29 cellular contexts compared by ENCODE assay signal in genomic region chr11:44158384-44158783, GRCh38.
"Had no signal": no experiment of that assay in that cellular context is flagged by ENCODE, and none has a peak within 500 bp of the region (broad histone marks: within the 10 kb centered on the region; RNA-seq: fewer than 3 reads in every experiment).

No MANE protein-coding gene starts in this region.

- H3K27me3 Mint-ChIP-seq: dendritic cell treated with granulocyte-macrophage colony-stimulating factor and Interleukin-4, amounts not matched to agents 40 ng/mL and 50 ng/mL, for 4 days; naive B cell; natural killer cell treated with Interleukin-12 subunit alpha and Interleukin-12 subunit beta and Interleukin-15 and Interleukin-18, amount 100 ng/mL, for 72 hours had no signal

- ATAC-seq: foreskin keratinocyte; left lung; mucosa of descending colon; sciatic nerve; stimulated activated effector memory CD8-positive, alpha-beta T cell treated with anti-CD3 and anti-CD28 coated beads, Interleukin-12 subunit alpha, Interleukin-12 subunit beta, amount 100 ng/mL, for 72 hours had no signal

- H3K4me3 ChIP-seq: colonic mucosa, esophagus muscularis mucosa, left lung, mucosa of descending colon, prostate gland, right atrium auricular region, stomach, thyroid gland, vagina had no signal

- FAIRE-seq: endothelial cell of umbilical vein, keratinocyte had no signal

- H3K9me3 Mint-ChIP-seq: endodermal cell; natural killer cell treated with Interleukin-12 subunit alpha and Interleukin-12 subunit beta and Interleukin-15 and Interleukin-18, amount 100 ng/mL, for 72 hours; stimulated activated effector memory CD8-positive, alpha-beta T cell treated with anti-CD3 and anti-CD28 coated beads, Interleukin-12 subunit alpha, Interleukin-12 subunit beta, amount 100 ng/mL, for 72 hours had no signal

- H3K36me3 ChIP-seq: colonic mucosa, neutrophil, prostate gland, right atrium auricular region, thyroid gland, vagina had no signal

- H3K27ac Mint-ChIP-seq: dendritic cell treated with granulocyte-macrophage colony-stimulating factor and Interleukin-4, amounts not matched to agents 40 ng/mL and 50 ng/mL, for 4 days; endodermal cell; mesothelial cell of epicardium; stimulated activated effector memory CD8-positive, alpha-beta T cell treated with anti-CD3 and anti-CD28 coated beads, Interleukin-12 subunit alpha, Interleukin-12 subunit beta, amount 100 ng/mL, for 72 hours had no signal

- H3K4me1 Mint-ChIP-seq: mesothelial cell of epicardium had no signal

- DNase-seq: colonic mucosa; effector CD8-positive, alpha-beta T cell; endodermal cell; foreskin keratinocyte; hypothalamus; immature natural killer cell; left lung; mesenchymal stem cell; mucosa of descending colon; naive B cell; stimulated activated CD4-positive, alpha-beta T cell treated with anti-CD3 and anti-CD28 coated beads, Interleukin-2, amount 100 ng/mL, for 24 hours; stimulated activated CD4-positive, alpha-beta T cell treated with anti-CD3 and anti-CD28 coated beads, Interleukin-4, amount 100 ng/mL, for 24 hours; stimulated activated naive CD4-positive, alpha-beta T cell treated with Interleukin-2 at 50 U/mL for 16 hours; stomach; thyroid gland; trophoblast cell had no signal

- H3K27ac ChIP-seq: colonic mucosa, esophagus muscularis mucosa, foreskin keratinocyte, left lung, neutrophil, prostate gland, right atrium auricular region, stomach, thyroid gland, vagina had no signal

- H3K4me3 Mint-ChIP-seq: dendritic cell treated with granulocyte-macrophage colony-stimulating factor and Interleukin-4, amounts not matched to agents 40 ng/mL and 50 ng/mL, for 4 days; endodermal cell; immature natural killer cell; mesothelial cell of epicardium; naive B cell; natural killer cell treated with Interleukin-12 subunit alpha and Interleukin-12 subunit beta and Interleukin-15 and Interleukin-18, amount 100 ng/mL, for 72 hours; neural crest cell; stimulated activated effector memory CD8-positive, alpha-beta T cell treated with anti-CD3 and anti-CD28 coated beads, Interleukin-12 subunit alpha, Interleukin-12 subunit beta, amount 100 ng/mL, for 72 hours had no signal

- H3K4me1 ChIP-seq: colonic mucosa, foreskin keratinocyte, left lung, prostate gland, right atrium auricular region, stomach, thyroid gland, vagina had no signal

- H3K27me3 ChIP-seq: colonic mucosa, esophagus muscularis mucosa, foreskin keratinocyte, left lung, neutrophil, right atrium auricular region, stomach, thyroid gland, vagina had no signal

- H3K9me3 ChIP-seq: colonic mucosa, esophagus muscularis mucosa, left lung, mucosa of descending colon, neutrophil, prostate gland, right atrium auricular region, thyroid gland, vagina had no signal
